Comparison of ENCODE assay signal across 31 cellular contexts in the genomic region with DNA sequence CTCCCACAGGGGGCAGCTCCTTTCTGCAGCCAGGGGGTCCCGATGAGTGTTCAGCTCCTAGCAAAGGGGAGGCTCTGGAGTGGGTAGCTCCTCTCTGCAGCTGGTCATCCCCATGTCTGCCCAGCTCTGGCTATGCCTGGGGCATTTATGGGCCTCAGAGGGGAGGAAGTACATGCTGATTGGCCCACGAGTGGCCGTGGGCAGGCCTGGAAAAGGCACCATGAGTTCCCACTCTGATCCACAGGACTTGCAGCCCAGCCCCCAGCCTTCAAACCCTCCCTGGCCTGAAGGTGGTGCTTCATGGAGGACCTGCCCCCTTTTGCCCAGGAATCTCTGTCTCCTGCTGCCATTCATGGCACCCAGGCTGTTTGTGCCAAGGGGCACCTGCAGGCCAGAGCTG.
"Had no signal": no experiment of that assay in that cellular context is flagged by ENCODE, and none has a peak within 500 bp of the region (broad histone marks: within the 10 kb centered on the region; RNA-seq: fewer than 3 reads in every experiment).

No MANE protein-coding gene starts in this region.

- H3K4me3 Mint-ChIP-seq: activated CD4-positive, alpha-beta memory T cell treated with anti-CD3 and anti-CD28 coated beads, Interleukin-2, amount 10 ng/mL, durations not matched to agents 7 days and 5 days; activated CD4-positive, alpha-beta T cell treated with anti-CD3 and anti-CD28 coated beads, Interleukin-2, amount 10 ng/mL, durations not matched to agents 7 days and 5 days; activated naive CD4-positive, alpha-beta T cell treated with anti-CD3 and anti-CD28 coated beads, Interleukin-2, amount 10 ng/mL, durations not matched to agents 7 days and 5 days; activated naive CD8-positive, alpha-beta T cell treated with anti-CD3 and anti-CD28 coated beads, Interleukin-2, amount 10 ng/mL, durations not matched to agents 7 days and 5 days; activated T-cell treated with anti-CD3 and anti-CD28 coated beads, Interleukin-2, amount 50 U/mL, for 24 hours; activated T-cell treated with anti-CD3 and anti-CD28 coated beads, Interleukin-2, amount 50 U/mL, for 72 hours; brain; effector memory CD8-positive, alpha-beta T cell had no signal

- DNase-seq: activated CD4-positive, alpha-beta memory T cell treated with anti-CD3 and anti-CD28 coated beads, Interleukin-2, amount 10 ng/mL, durations not matched to agents 7 days and 5 days; activated CD4-positive, alpha-beta T cell treated with anti-CD3 and anti-CD28 coated beads for 1 hour; activated CD4-positive, alpha-beta T cell treated with anti-CD3 and anti-CD28 coated beads for 4 hours; activated CD4-positive, alpha-beta T cell treated with anti-CD3 and anti-CD28 coated beads, Interleukin-2, amount 10 ng/mL, durations not matched to agents 7 days and 5 days; activated CD4-positive, alpha-beta T cell treated with anti-CD3 and anti-CD28 coated beads, Interleukin-2, amount 50 U/mL, for 4 hours; activated CD8-positive, alpha-beta memory T cell treated with anti-CD3 and anti-CD28 coated beads, Interleukin-2, amount 50 U/mL, for 48 hours; activated gamma-delta T cell; activated naive CD4-positive, alpha-beta T cell; activated naive CD4-positive, alpha-beta T cell treated with anti-CD3 and anti-CD28 coated beads, Interleukin-2, amount 10 ng/mL, durations not matched to agents 7 days and 5 days; activated naive CD8-positive, alpha-beta T cell treated with anti-CD3 and anti-CD28 coated beads, Interleukin-2, amount 10 ng/mL, durations not matched to agents 7 days and 5 days; activated T-cell treated with anti-CD3 and anti-CD28 coated beads for 4 hours; activated T-cell treated with anti-CD3 and anti-CD28 coated beads, Interleukin-2, amount 50 U/mL, for 24 hours; activated T-cell treated with anti-CD3 and anti-CD28 coated beads, Interleukin-2, amount 50 U/mL, for 72 hours; central memory CD4-positive, alpha-beta T cell; cerebellar nuclear complex; cortex of kidney; dermis blood vessel endothelial cell; effector CD4-positive, alpha-beta T cell; effector memory CD8-positive, alpha-beta T cell; erythroblast; foreskin keratinocyte; gastrocnemius medialis; glutamatergic neuron; T-helper 2 cell had no signal

- H3K36me3 Mint-ChIP-seq: activated naive CD4-positive, alpha-beta T cell treated with anti-CD3 and anti-CD28 coated beads, Interleukin-2, amount 10 ng/mL, durations not matched to agents 7 days and 5 days; activated naive CD4-positive, alpha-beta T cell treated with anti-CD3 and anti-CD28 coated beads, Interleukin-2, amount 50 U/mL, for 72 hours; activated naive CD8-positive, alpha-beta T cell treated with anti-CD3 and anti-CD28 coated beads, Interleukin-2, amount 10 ng/mL, durations not matched to agents 7 days and 5 days had no signal

- H3K27ac Mint-ChIP-seq: activated CD4-positive, alpha-beta memory T cell treated with anti-CD3 and anti-CD28 coated beads, Interleukin-2, amount 10 ng/mL, durations not matched to agents 7 days and 5 days; activated CD4-positive, alpha-beta T cell treated with anti-CD3 and anti-CD28 coated beads, Interleukin-2, amount 10 ng/mL, durations not matched to agents 7 days and 5 days; activated naive CD4-positive, alpha-beta T cell treated with anti-CD3 and anti-CD28 coated beads, Interleukin-2, amount 10 ng/mL, durations not matched to agents 7 days and 5 days; activated naive CD4-positive, alpha-beta T cell treated with anti-CD3 and anti-CD28 coated beads, Interleukin-2, amount 50 U/mL, for 72 hours; activated naive CD8-positive, alpha-beta T cell treated with anti-CD3 and anti-CD28 coated beads, Interleukin-2, amount 10 ng/mL, durations not matched to agents 7 days and 5 days; activated T-cell treated with anti-CD3 and anti-CD28 coated beads, Interleukin-2, amount 50 U/mL, for 24 hours; activated T-cell treated with anti-CD3 and anti-CD28 coated beads, Interleukin-2, amount 50 U/mL, for 72 hours; effector memory CD8-positive, alpha-beta T cell had no signal

- H3K27me3 ChIP-seq: ascending aorta, cardiac muscle cell, foreskin keratinocyte, gastrocnemius medialis had no signal

- H3K4me1 ChIP-seq: ascending aorta, breast epithelium, esophagus muscularis mucosa, foreskin keratinocyte, gastrocnemius medialis, heart left ventricle had no signal

- H3K27ac ChIP-seq: ascending aorta, breast epithelium, cardiac muscle cell, esophagus muscularis mucosa, foreskin keratinocyte, gastrocnemius medialis, heart left ventricle had no signal

- H3K9me3 ChIP-seq: ascending aorta, esophagus muscularis mucosa, gastrocnemius medialis, heart left ventricle had no signal

- ATAC-seq: activated naive CD4-positive, alpha-beta T cell treated with anti-CD3 and anti-CD28 coated beads, Interleukin-2, amount 50 U/mL, for 72 hours; activated T-cell treated with anti-CD3 and anti-CD28 coated beads, Interleukin-2, amount 50 U/mL, for 72 hours; effector memory CD8-positive, alpha-beta T cell; foreskin keratinocyte; gastrocnemius medialis had no signal

- H3K36me3 ChIP-seq: ascending aorta, breast epithelium, cardiac muscle cell, esophagus muscularis mucosa, gastrocnemius medialis, heart left ventricle had no signal

- H3K27me3 Mint-ChIP-seq: activated naive CD8-positive, alpha-beta T cell treated with anti-CD3 and anti-CD28 coated beads, Interleukin-2, amount 10 ng/mL, durations not matched to agents 7 days and 5 days; activated T-cell treated with anti-CD3 and anti-CD28 coated beads, Interleukin-2, amount 50 U/mL, for 24 hours; brain had no signal

- H3K4me1 Mint-ChIP-seq: activated CD4-positive, alpha-beta memory T cell treated with anti-CD3 and anti-CD28 coated beads, Interleukin-2, amount 10 ng/mL, durations not matched to agents 7 days and 5 days; activated naive CD8-positive, alpha-beta T cell treated with anti-CD3 and anti-CD28 coated beads, Interleukin-2, amount 10 ng/mL, durations not matched to agents 7 days and 5 days had no signal

- H3K4me3 ChIP-seq: ascending aorta, breast epithelium, cardiac muscle cell, esophagus muscularis mucosa, gastrocnemius medialis, heart left ventricle had no signal

- H3K9me3 Mint-ChIP-seq: activated CD4-positive, alpha-beta memory T cell treated with anti-CD3 and anti-CD28 coated beads, Interleukin-2, amount 10 ng/mL, durations not matched to agents 7 days and 5 days; activated CD4-positive, alpha-beta T cell treated with anti-CD3 and anti-CD28 coated beads, Interleukin-2, amount 10 ng/mL, durations not matched to agents 7 days and 5 days; activated naive CD4-positive, alpha-beta T cell treated with anti-CD3 and anti-CD28 coated beads, Interleukin-2, amount 10 ng/mL, durations not matched to agents 7 days and 5 days; activated naive CD4-positive, alpha-beta T cell treated with anti-CD3 and anti-CD28 coated beads, Interleukin-2, amount 50 U/mL, for 72 hours; activated naive CD8-positive, alpha-beta T cell treated with anti-CD3 and anti-CD28 coated beads, Interleukin-2, amount 10 ng/mL, durations not matched to agents 7 days and 5 days; activated T-cell treated with anti-CD3 and anti-CD28 coated beads, Interleukin-2, amount 50 U/mL, for 24 hours; activated T-cell treated with anti-CD3 and anti-CD28 coated beads, Interleukin-2, amount 50 U/mL, for 72 hours; effector memory CD8-positive, alpha-beta T cell had no signal
